Comparison of ENCODE assay signal across 8 cellular contexts in the genomic region with DNA sequence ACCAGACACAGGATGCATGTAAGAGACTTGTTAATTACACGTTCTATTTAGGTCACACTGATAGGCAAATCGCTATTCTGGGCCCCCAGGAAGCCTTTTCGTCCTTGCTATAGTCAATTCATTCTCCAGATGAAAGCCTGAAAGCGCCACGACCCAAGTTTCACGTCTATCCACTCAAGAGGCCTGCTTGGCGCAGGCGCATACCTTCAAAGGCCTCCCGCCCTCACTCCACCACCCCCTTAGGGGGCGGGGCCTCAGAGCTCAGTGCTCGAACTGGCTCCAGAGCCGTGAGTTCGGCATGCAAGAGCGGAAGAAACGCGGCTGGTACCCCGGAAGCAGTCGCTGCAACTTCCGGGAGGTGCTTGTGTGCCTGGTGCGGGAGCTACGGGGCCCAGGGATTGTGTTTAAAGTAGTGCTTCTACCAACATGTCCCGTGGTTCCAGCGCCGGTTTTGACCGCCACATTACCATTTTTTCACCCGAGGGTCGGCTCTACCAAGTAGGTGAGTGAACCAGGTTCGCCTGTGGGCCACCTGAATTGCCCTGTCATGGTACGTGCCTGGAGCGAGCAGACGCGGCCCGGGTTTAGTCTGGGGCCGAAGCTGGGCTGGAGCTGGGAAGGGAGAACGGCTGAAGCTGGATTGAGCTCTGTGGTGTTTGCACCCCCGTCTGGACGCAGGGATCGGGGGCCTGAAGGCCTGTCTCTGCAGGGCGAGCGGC. TPM values are rescaled to one million over a fixed set of nuclear protein-coding genes. Genes with fewer than 3 reads are reported as not detected.
DNase-seq lines count a peak whose midpoint lies in the region; ATAC-seq and TF ChIP-seq lines count a peak whose summit lies in the region.

TSS of gene PSMA6 (plus strand) at position 332 of the 719 bp plus-strand sequence. CDS start at position 427, 95 bp downstream.

- DNase-seq in NCI-H2196 treated with DMSO at 0.1 percent for 48 hours (lab: John Stamatoyannopoulos, UW; ENCODE audit: unreplicated experiment), result peak; percentile 94
- DNase-seq in breast epithelium (ENCODE audit: low spot score in 2 of 2), result peak; percentile 98

- peak within 1 kb of the TSS; percentile 76 for H3K27ac ChIP-seq in ACC112 (ENCODE audit: low read depth, low read length)
- peak within 1 kb of the TSS; percentile 86 for H3K27ac ChIP-seq in VCaP
- H3K27ac ChIP-seq in breast epithelium, result peak within 1 kb of the TSS; percentile 90 to 92
- peak within 1 kb of the TSS; percentile 87 for H3K27ac ChIP-seq in iPS-18a (ENCODE audit: low read length)
- peak within 1 kb of the TSS; percentile 94 for H3K27ac ChIP-seq in skeletal muscle tissue (ENCODE audit: low read depth, low read length)

- H3K4me1 ChIP-seq in ACC112 (ENCODE audit: control insufficient read depth, insufficient read depth, low read length, unreplicated experiment), result peaks cover 11% of the 10 kb centered on the region
- H3K4me1 ChIP-seq in breast epithelium, result peaks cover 0 to 16% of the 10 kb centered on the region in 2 donors
- H3K4me1 ChIP-seq in iPS-18a (ENCODE audit: control insufficient read depth, low read depth, low read length), result peaks cover 4% of the 10 kb centered on the region
- H3K4me1 ChIP-seq in skeletal muscle tissue (ENCODE audit: control insufficient read depth in 3 of 3, insufficient read depth in 3 of 3, low read length in 3 of 3), result peaks cover 21 to 38% (median 26%) of the 10 kb centered on the region in 3 donors

- H3K4me3 ChIP-seq in ACC112 (ENCODE audit: low read depth, low read length) (peak within 1 kb of the TSS; percentile 88), breast epithelium (peak within 1 kb of the TSS; percentile 80 to 91 (median 84)), iPS-18a (ENCODE audit: low read length) (peak within 1 kb of the TSS; percentile 93), skeletal muscle tissue (ENCODE audit: low read length in 3 of 3) (peak within 1 kb of the TSS; percentile 79 to 99 (median 99))

- intact Hi-C loops in breast epithelium (cut with DNase I; ENCODE audit: low total_unique reads), result no loop called here

- H3K27me3 ChIP-seq in ACC112 (ENCODE audit: insufficient read depth, low read length), result no peaks in the 10 kb centered on the region
- no peaks in the 10 kb centered on the region for H3K27me3 ChIP-seq in breast epithelium
- no peaks in the 10 kb centered on the region for H3K27me3 ChIP-seq in iPS-18a (ENCODE audit: control insufficient read depth, insufficient read depth, low read length)
- no peaks in the 10 kb centered on the region for H3K27me3 ChIP-seq in skeletal muscle tissue (ENCODE audit: control insufficient read depth in 3 of 3, insufficient read depth in 3 of 3, low read length in 3 of 3)

- H3K9ac ChIP-seq in iPS-18a (ENCODE audit: low read length) (peak within 1 kb of the TSS; percentile 95), skeletal muscle tissue (ENCODE audit: low read depth in 1 of 3, low read length in 3 of 3) (peak within 1 kb of the TSS; percentile 84 to 99 (median 96))

- H3K79me2 ChIP-seq in ACC112 (ENCODE audit: control insufficient read depth, insufficient read depth, low read length, unreplicated experiment), result peaks cover 48% of the 10 kb centered on the region

- peak; percentile 23 for TF ChIP-seq POLR2A in breast epithelium (IDR thresholded peaks at IDR 0.05)

- ATAC-seq in GM18870 (IDR thresholded peaks at IDR 0.05; ENCODE audit: unreplicated experiment) (peak; percentile 75), HG03135 (IDR thresholded peaks at IDR 0.05; ENCODE audit: unreplicated experiment) (peak; percentile 88)

- H3K36me3 ChIP-seq in ACC112 (ENCODE audit: insufficient read depth, low read length) (no peaks in the 10 kb centered on the region), breast epithelium (no peaks in the 10 kb centered on the region), iPS-18a (ENCODE audit: control insufficient read depth, low read depth, low read length) (no peaks in the 10 kb centered on the region), skeletal muscle tissue (ENCODE audit: control insufficient read depth in 3 of 3, insufficient read depth in 3 of 3, low read length in 3 of 3) (peaks cover 0 to 4% (median 0%) of the 10 kb centered on the region in 3 donors)

- H2AFZ ChIP-seq in ACC112 (ENCODE audit: low read length, unreplicated experiment), result peak within 1 kb of the TSS; percentile 98

- TF ChIP-seq CTCF in VCaP (conservative IDR thresholded peaks at IDR 0.05), result no peak
- no peak for TF ChIP-seq CTCF in breast epithelium (IDR thresholded peaks at IDR 0.05)

- H3K9me3 ChIP-seq in breast epithelium, result no peaks in the 10 kb centered on the region
- H3K9me3 ChIP-seq in iPS-18a (ENCODE audit: control insufficient read depth, low read depth, low read length), result no peaks in the 10 kb centered on the region
- no peaks in the 10 kb centered on the region for H3K9me3 ChIP-seq in skeletal muscle tissue (ENCODE audit: control insufficient read depth in 3 of 3, low read length in 3 of 3)

RNA-seq across cellular contexts. Expression of gene PSMA6, which starts in this region (rescaled TPM):
- 100 to 1,000 TPM; 150 to 170 (median 156) TPM for total RNA-seq in breast epithelium
- 230 TPM for total RNA-seq in skeletal muscle tissue

Comparison
In these comparisons a context has a peak if more than half of its experiments do, and no peak if none do; other contexts are left out.
1. Peak in every context shown above with its lines: DNase-seq, ATAC-seq, H3K4me3 ChIP-seq and H3K27ac ChIP-seq.